ENCODE assay signal across 1 cellular context in the genomic region with DNA sequence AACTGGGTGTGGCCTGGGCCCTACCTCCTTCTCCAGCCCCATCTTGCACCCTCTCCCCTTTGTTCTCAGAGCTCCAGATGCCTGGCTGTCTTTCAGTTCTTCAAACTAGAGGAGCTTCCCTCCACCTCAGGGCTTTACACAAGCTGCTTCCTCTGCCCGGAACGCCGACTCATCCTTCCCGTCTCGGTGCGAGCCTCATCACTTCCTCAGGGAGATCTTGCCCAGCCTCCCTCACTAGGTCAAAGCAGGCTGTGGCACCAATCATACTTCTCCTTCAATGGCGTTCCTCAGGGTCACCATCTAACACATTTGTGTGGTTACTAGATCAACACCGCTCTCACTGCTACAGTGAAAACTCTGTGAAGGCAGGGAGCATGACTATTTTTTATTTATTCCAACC.
A peak's percentile ranks its signal among the peaks of the same experiment; 100 is the strongest.
TF ChIP-seq lines count a peak whose summit lies in the region.

No MANE protein-coding gene starts in this region.

TF ChIP-seq in SK-N-SH, 30 proteins besides CTCF, POLR2A, EP300 and RAD21 (continued from another document):
- TF ChIP-seq, protein P1, sequence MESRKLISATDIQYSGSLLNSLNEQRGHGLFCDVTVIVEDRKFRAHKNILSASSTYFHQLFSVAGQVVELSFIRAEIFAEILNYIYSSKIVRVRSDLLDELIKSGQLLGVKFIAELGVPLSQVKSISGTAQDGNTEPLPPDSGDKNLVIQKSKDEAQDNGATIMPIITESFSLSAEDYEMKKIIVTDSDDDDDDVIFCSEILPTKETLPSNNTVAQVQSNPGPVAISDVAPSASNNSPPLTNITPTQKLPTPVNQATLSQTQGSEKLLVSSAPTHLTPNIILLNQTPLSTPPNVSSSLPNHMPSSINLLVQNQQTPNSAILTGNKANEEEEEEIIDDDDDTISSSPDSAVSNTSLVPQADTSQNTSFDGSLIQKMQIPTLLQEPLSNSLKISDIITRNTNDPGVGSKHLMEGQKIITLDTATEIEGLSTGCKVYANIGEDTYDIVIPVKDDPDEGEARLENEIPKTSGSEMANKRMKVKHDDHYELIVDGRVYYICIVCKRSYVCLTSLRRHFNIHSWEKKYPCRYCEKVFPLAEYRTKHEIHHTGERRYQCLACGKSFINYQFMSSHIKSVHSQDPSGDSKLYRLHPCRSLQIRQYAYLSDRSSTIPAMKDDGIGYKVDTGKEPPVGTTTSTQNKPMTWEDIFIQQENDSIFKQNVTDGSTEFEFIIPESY (IDR thresholded peaks at IDR 0.05; ENCODE audit: borderline replicate concordance, low read depth), result no peak
- peak; percentile 51 for TF ChIP-seq GABPA (IDR thresholded peaks at IDR 0.05; ENCODE audit: low read depth)
- TF ChIP-seq ELF1 (IDR thresholded peaks at IDR 0.05), result peak; percentile 19; the same call in 1 of the 2 replicates
- TF ChIP-seq CHD2 (IDR thresholded peaks at IDR 0.05; ENCODE audit: low read length, partially characterized antibody), result no peak
- TF ChIP-seq FOXJ3 (CRISPR knock-in tag; IDR thresholded peaks at IDR 0.05), result no peak
- TF ChIP-seq POLR2AphosphoS5 (IDR thresholded peaks at IDR 0.05; ENCODE audit: low read depth, low read length), result no peak
